18 cellular contexts compared by ENCODE assay signal in genomic region chr11:18366286-18366685, GRCh38. TPM values are rescaled to one million over a fixed set of nuclear protein-coding genes. Genes with fewer than 3 reads are reported as not detected.
"Had no signal": no experiment of that assay in that cellular context is flagged by ENCODE, and none has a peak within 500 bp of the region (broad histone marks: within the 10 kb centered on the region; RNA-seq: fewer than 3 reads in every experiment).

No MANE protein-coding gene starts in this region.

- DNase-seq: activated CD4-positive, alpha-beta T cell treated with anti-CD3 and anti-CD28 coated beads, Interleukin-2, amount 50 U/mL, for 4 hours; activated effector memory CD4-positive, alpha-beta T cell treated with Interleukin-2 at 50 U/mL for 16 hours; amygdala; glutamatergic neuron; stimulated activated CD4-positive, alpha-beta T cell treated with anti-CD3 and anti-CD28 coated beads, Interleukin-2, amount 100 ng/mL, for 48 hours; stimulated activated naive CD8-positive, alpha-beta T cell treated with anti-CD3 and anti-CD28 coated beads, Interleukin-15, Interleukin-2, amounts not matched to agents 100 U/mL and 50 U/mL, for 24 hours; upper lobe of left lung had no signal

- H3K27me3 Mint-ChIP-seq: activated naive CD4-positive, alpha-beta T cell treated with anti-CD3 and anti-CD28 coated beads, Interleukin-2, amount 50 U/mL, for 24 hours; brain; natural killer cell treated with Interleukin-12 subunit alpha and Interleukin-12 subunit beta and Interleukin-15 and Interleukin-18, amount 100 ng/mL, for 72 hours had no signal

- H3K4me1 ChIP-seq: upper lobe of left lung had no signal

- H3K27ac ChIP-seq: upper lobe of left lung had no signal

- H3K27ac Mint-ChIP-seq: activated naive CD4-positive, alpha-beta T cell treated with anti-CD3 and anti-CD28 coated beads, Interleukin-2, amount 50 U/mL, for 24 hours had no signal

- H3K9me3 ChIP-seq: upper lobe of left lung had no signal

- H3K4me1 Mint-ChIP-seq: brain had no signal

- FAIRE-seq: endometrium had no signal

- ATAC-seq: esophagus mucosa; natural killer cell treated with Interleukin-12 subunit alpha and Interleukin-12 subunit beta and Interleukin-15 and Interleukin-18, amount 100 ng/mL, for 72 hours; stimulated activated naive CD8-positive, alpha-beta T cell treated with anti-CD3 and anti-CD28 coated beads, Interleukin-15, Interleukin-2, amounts not matched to agents 100 U/mL and 50 U/mL, for 24 hours had no signal

- H3K4me3 ChIP-seq: upper lobe of left lung had no signal

- H3K27me3 ChIP-seq: upper lobe of left lung had no signal

- H3K9me3 Mint-ChIP-seq: activated naive CD4-positive, alpha-beta T cell treated with anti-CD3 and anti-CD28 coated beads, Interleukin-2, amount 50 U/mL, for 24 hours; brain; natural killer cell treated with Interleukin-12 subunit alpha and Interleukin-12 subunit beta and Interleukin-15 and Interleukin-18, amount 100 ng/mL, for 72 hours had no signal

- H3K4me3 Mint-ChIP-seq: activated naive CD4-positive, alpha-beta T cell treated with anti-CD3 and anti-CD28 coated beads, Interleukin-2, amount 50 U/mL, for 24 hours; brain; natural killer cell treated with Interleukin-12 subunit alpha and Interleukin-12 subunit beta and Interleukin-15 and Interleukin-18, amount 100 ng/mL, for 72 hours had no signal

RNA-seq across cellular contexts. Expression of gene LDHC, which starts 45.8 kb away (rescaled TPM):
- total RNA-seq: cerebellum; dermis microvascular lymphatic vessel endothelial cell; esophagus mucosa; lung microvascular endothelial cell; natural killer cell treated with Interleukin-12 subunit alpha and Interleukin-12 subunit beta and Interleukin-15 and Interleukin-18, amount 100 ng/mL, for 72 hours; pulmonary artery endothelial cell; T-helper 2 cell treated with Interferon-gamma antibody and Interleukin-4, amounts not matched to agents 100 ng/mL and 5 ng/mL, for 36 hours; temporal lobe; upper lobe of left lung had no signal
